Comparison of ENCODE assay signal across 8 cellular contexts in genomic region chr10:121974019-121974534, GRCh38. TPM values are rescaled to one million over a fixed set of nuclear protein-coding genes. Genes with fewer than 3 reads are reported as not detected.
DNase-seq lines count a peak whose midpoint lies in the region; ATAC-seq and TF ChIP-seq lines count a peak whose summit lies in the region.

No MANE protein-coding gene starts in this region.

- H3K27me3 Mint-ChIP-seq in chondrocyte (ENCODE audit: low read depth) (no peaks in the 10 kb centered on the region), natural killer cell (ENCODE audit: low read depth in 2 of 2) (no peaks in the 10 kb centered on the region)

- no peaks in the 10 kb centered on the region for H3K9me3 Mint-ChIP-seq in chondrocyte (ENCODE audit: low read depth)
- H3K9me3 Mint-ChIP-seq in natural killer cell = no peaks in the 10 kb centered on the region

- H3K36me3 Mint-ChIP-seq in chondrocyte (ENCODE audit: low read depth) (peaks cover 1% of the 10 kb centered on the region), natural killer cell (no peaks in the 10 kb centered on the region)

- H3K27ac Mint-ChIP-seq in chondrocyte (ENCODE audit: unreplicated experiment) (peak overlapping the region; percentile 49), natural killer cell (peak overlapping the region; percentile 34 to 36)

- peak; percentile 1 for DNase-seq in activated T-cell treated with anti-CD3 and anti-CD28 coated beads for 24 hours (ENCODE audit: low read depth)
- DNase-seq in activated T-cell treated with anti-CD3 and anti-CD28 coated beads, Interleukin-2, amount 50 U/mL, for 48 hours = no peak
- DNase-seq in HuH-7 (ENCODE audit: low spot score) = peak; percentile 62
- DNase-seq in chondrocyte (ENCODE audit: low spot score) = no peak
- no peak for DNase-seq in natural killer cell
- no peak for DNase-seq in stimulated activated CD4-positive, alpha-beta T cell treated with anti-CD3 and anti-CD28 coated beads, Interleukin-15, amount 100 ng/mL, for 24 hours
- DNase-seq in NCI-H446 treated with DMSO at 0.1 percent for 48 hours (lab: John Stamatoyannopoulos, UW) = no peak
- no peak for DNase-seq in NCI-H524 treated with DMSO at 0.1 percent for 48 hours (lab: John Stamatoyannopoulos, UW)

- peak overlapping the region; percentile 77 for H3K4me3 Mint-ChIP-seq in chondrocyte (ENCODE audit: unreplicated experiment)
- peak overlapping the region; percentile 88 for H3K4me3 Mint-ChIP-seq in natural killer cell

- H3K4me1 Mint-ChIP-seq in chondrocyte (ENCODE audit: low read depth) (peaks cover 15% of the 10 kb centered on the region), natural killer cell (peaks cover 18 to 23% of the 10 kb centered on the region in 2 donors)

- TF ChIP-seq CTCF in chondrocyte (IDR thresholded peaks at IDR 0.05) (no peak), natural killer cell (IDR thresholded peaks at IDR 0.05) (no peak)

- intact Hi-C loops in natural killer cell (cut with micrococcal nuclease) = no loop called here

- ATAC-seq in natural killer cell = peak in 1 of 3 donors; percentile 30

RNA-seq across cellular contexts. Expression of gene NSMCE4A, which starts 0.9 kb away (rescaled TPM):
- 19.5 to 25.1 TPM (median 24.8 TPM) in 3 replicates for total RNA-seq in chondrocyte
- total RNA-seq in natural killer cell = 10 to 100 TPM; 47.8 to 60.3 (median 47.9) TPM

RNA-seq across cellular contexts. Expression of gene TACC2, which starts 14.9 kb away (rescaled TPM):
- total RNA-seq in chondrocyte (36.2 to 60.7 TPM (median 56.6 TPM) in 3 replicates), natural killer cell (not detected)

RNA-seq across cellular contexts. Expression of gene ATE1, which starts 46.2 kb away (rescaled TPM):
- total RNA-seq in chondrocyte = 19.8 to 24.2 TPM (median 24.0 TPM) in 3 replicates
- 10 to 100 TPM; 30.4 to 40.6 (median 30.5) TPM for total RNA-seq in natural killer cell

Comparison
In these comparisons a context has a peak if more than half of its experiments do, and no peak if none do; other contexts are left out.
1. DNase-seq: peak in activated T-cell treated with anti-CD3 and anti-CD28 coated beads for 24 hours (single experiment) and HuH-7 (single experiment); none in activated T-cell treated with anti-CD3 and anti-CD28 coated beads, Interleukin-2, amount 50 U/mL, for 48 hours (0 of 2), chondrocyte (single experiment), natural killer cell (single experiment), stimulated activated CD4-positive, alpha-beta T cell treated with anti-CD3 and anti-CD28 coated beads, Interleukin-15, amount 100 ng/mL, for 24 hours (single experiment), NCI-H446 treated with DMSO at 0.1 percent for 48 hours (single experiment) and NCI-H524 treated with DMSO at 0.1 percent for 48 hours (single experiment).
2. RNA of gene TACC2, which starts 14.9 kb away (total RNA-seq): 36.2 to 60.7 TPM in chondrocyte; not detected in natural killer cell; every median in the first group is over 10 times any median in the second.